Comparison of ENCODE assay signal across 12 cellular contexts in the genomic region with DNA sequence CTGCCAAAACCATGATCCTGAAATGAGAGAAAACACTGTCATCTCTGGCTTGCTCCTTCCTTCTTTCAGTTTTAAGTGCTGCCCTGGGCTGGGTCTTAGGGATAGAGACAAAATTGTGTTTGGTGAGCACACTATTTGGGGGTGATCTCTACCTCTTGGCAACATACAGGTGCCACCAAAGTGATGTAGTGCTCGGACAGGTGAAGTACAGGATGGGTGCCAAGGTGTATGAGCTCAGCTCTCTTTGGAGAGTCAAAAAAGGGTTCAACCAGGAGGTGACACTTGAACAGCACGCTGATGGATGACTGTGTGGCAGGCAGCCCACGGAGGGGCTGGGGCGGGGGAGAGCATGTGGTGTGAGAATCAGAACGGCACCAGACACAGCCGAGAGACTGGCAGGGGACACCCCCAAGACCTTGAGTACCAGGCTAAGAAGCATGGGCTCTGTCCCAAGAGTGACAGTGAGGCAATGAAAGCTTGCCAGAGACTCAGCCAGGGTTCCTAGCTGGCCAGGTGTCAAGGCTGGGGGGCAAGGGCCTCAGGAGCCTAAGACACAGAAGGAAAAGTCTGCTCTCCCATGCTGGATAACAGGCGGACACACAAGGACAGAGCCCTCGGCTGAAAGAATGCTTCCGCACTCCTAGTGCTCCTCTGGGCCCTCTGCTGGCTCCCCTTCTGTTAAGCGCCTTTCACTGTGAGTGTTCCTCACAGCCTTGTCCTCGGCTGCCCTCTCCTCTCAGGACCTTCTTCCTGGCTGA. TPM values are rescaled to one million over a fixed set of nuclear protein-coding genes. Genes with fewer than 3 reads are reported as not detected.
DNase-seq lines count a peak whose midpoint lies in the region; TF ChIP-seq lines count a peak whose summit lies in the region.
"Had no signal": no experiment of that assay in that cellular context is flagged by ENCODE, and none has a peak within 500 bp of the region (broad histone marks: within the 10 kb centered on the region; RNA-seq: fewer than 3 reads in every experiment).

No MANE protein-coding gene starts in this region.

- H3K4me1 Mint-ChIP-seq in T-helper 1 cell treated with Interleukin-12 subunit alpha and Interleukin-12 subunit beta and Interleukin-4 antibody, amounts not matched to agents 30 μg/mL and 1 μg/mL, for 36 hours (ENCODE audit: low read depth) = peaks cover 38% of the 10 kb centered on the region
- H3K4me1 Mint-ChIP-seq in chondrocyte (ENCODE audit: low read depth) = peaks cover 29% of the 10 kb centered on the region

- H3K27ac ChIP-seq in neuronal stem cell (replicated peaks; ENCODE audit: low read length) = no peak overlapping the region

- H3K9me3 Mint-ChIP-seq in T-helper 1 cell treated with Interleukin-12 subunit alpha and Interleukin-12 subunit beta and Interleukin-4 antibody, amounts not matched to agents 30 μg/mL and 1 μg/mL, for 36 hours = no peaks in the 10 kb centered on the region
- no peaks in the 10 kb centered on the region for H3K9me3 Mint-ChIP-seq in chondrocyte (ENCODE audit: low read depth)

- peak overlapping the region; percentile 43 for H3K27ac Mint-ChIP-seq in T-helper 1 cell treated with Interleukin-12 subunit alpha and Interleukin-12 subunit beta and Interleukin-4 antibody, amounts not matched to agents 30 μg/mL and 1 μg/mL, for 36 hours
- H3K27ac Mint-ChIP-seq in chondrocyte (ENCODE audit: unreplicated experiment) = peak overlapping the region; percentile 12

- in situ Hi-C loops in GM13977 (cut with MboI; ENCODE audit: low pct_unique_long_range_greater_than_20kb, low sequenced_read_pairs, unreplicated experiment) = no loop called here

- H3K23ac ChIP-seq in neuronal stem cell (ENCODE audit: low read depth, low read length, poor library complexity) = no peak overlapping the region

- H3K18ac ChIP-seq in neuronal stem cell (ENCODE audit: low read length) = no peak overlapping the region

- no CpG with 5 or more reads among the region's 11 CpGs for WGBS in neuronal stem cell (ENCODE audit: extremely low coverage in 2 of 2, insufficient read length in 2 of 2, insufficient replicate concordance in 1 of 2), 2 donors

- H3K4me1 ChIP-seq in neuronal stem cell (ENCODE audit: control insufficient read depth in 2 of 2, insufficient read depth in 1 of 2, low read depth in 1 of 2, low read length in 2 of 2) = peaks cover 0 to 3% of the 10 kb centered on the region in 2 donors

- no peak overlapping the region for H2AFZ ChIP-seq in neuronal stem cell (ENCODE audit: low read length)

- H3K27me3 Mint-ChIP-seq in T-helper 1 cell treated with Interleukin-12 subunit alpha and Interleukin-12 subunit beta and Interleukin-4 antibody, amounts not matched to agents 30 μg/mL and 1 μg/mL, for 36 hours (ENCODE audit: low read depth) = no peaks in the 10 kb centered on the region
- no peaks in the 10 kb centered on the region for H3K27me3 Mint-ChIP-seq in chondrocyte (ENCODE audit: low read depth)

- H3K79me1 ChIP-seq in neuronal stem cell (ENCODE audit: low read depth, low read length) = peaks cover 6% of the 10 kb centered on the region

- H3K9ac ChIP-seq in neuronal stem cell (ENCODE audit: low read depth, low read length, poor library complexity) = peak overlapping the region; percentile 35

- no peak overlapping the region for H3K4me3 Mint-ChIP-seq in T-helper 1 cell treated with Interleukin-12 subunit alpha and Interleukin-12 subunit beta and Interleukin-4 antibody, amounts not matched to agents 30 μg/mL and 1 μg/mL, for 36 hours
- H3K4me3 Mint-ChIP-seq in chondrocyte (ENCODE audit: unreplicated experiment) = peak overlapping the region; percentile 30

- H3K4ac ChIP-seq in neuronal stem cell (ENCODE audit: low read length) = no peak overlapping the region

- no peak overlapping the region for H2BK120ac ChIP-seq in neuronal stem cell (ENCODE audit: low read depth, low read length)

- H3K27me3 ChIP-seq in neuronal stem cell (ENCODE audit: control insufficient read depth in 3 of 3, insufficient read depth in 3 of 3, low read depth in 1 of 3, low read length in 3 of 3) = no peaks in the 10 kb centered on the region

- no peak overlapping the region for H4K91ac ChIP-seq in neuronal stem cell (ENCODE audit: low read depth, low read length, poor library complexity)

- H3K36me3 Mint-ChIP-seq in T-helper 1 cell treated with Interleukin-12 subunit alpha and Interleukin-12 subunit beta and Interleukin-4 antibody, amounts not matched to agents 30 μg/mL and 1 μg/mL, for 36 hours (ENCODE audit: low read depth) = peaks cover 31% of the 10 kb centered on the region
- H3K36me3 Mint-ChIP-seq in chondrocyte (ENCODE audit: low read depth) = peaks cover 18% of the 10 kb centered on the region

- DNase-seq in T-helper 1 cell = no peak
- DNase-seq in chondrocyte (ENCODE audit: low spot score) = no peak
- no peak for DNase-seq in neuronal stem cell (ENCODE audit: low spot score)
- no peak for DNase-seq in DMS153 (lab: John Stamatoyannopoulos, UW)
- DNase-seq in KG1 (lab: John Stamatoyannopoulos, UW) = no peak
- DNase-seq in GM13977 (ENCODE audit: low spot score) = no peak
- DNase-seq: dermis blood vessel endothelial cell; occipital lobe; stimulated activated CD4-positive, alpha-beta T cell treated with anti-CD3 and anti-CD28 coated beads, Interleukin-4, amount 100 ng/mL, for 4 hours had no signal

- no peaks in the 10 kb centered on the region for H3K9me3 ChIP-seq in neuronal stem cell (replicated peaks in 1 of 2; ENCODE audit: control insufficient read depth in 2 of 2, insufficient read depth in 1 of 2, low read depth in 1 of 2, low read length in 2 of 2)

- no peak overlapping the region for H3K14ac ChIP-seq in neuronal stem cell (ENCODE audit: low read length)

- H4K8ac ChIP-seq in neuronal stem cell (ENCODE audit: low read depth, low read length) = no peak overlapping the region

- no peak overlapping the region for H2AK5ac ChIP-seq in neuronal stem cell (ENCODE audit: low read depth, low read length)

- TF ChIP-seq CTCF in LNCAP (IDR thresholded peaks at IDR 0.05) = 0 out of 2 replicates have a peak, but pooled peaks have one; percentile 9
- peak; percentile 33 for TF ChIP-seq CTCF in chondrocyte (IDR thresholded peaks at IDR 0.05)
- no peak for TF ChIP-seq CTCF in GM13977 (IDR thresholded peaks at IDR 0.05; ENCODE audit: extremely low read depth, insufficient read depth, missing control alignments)

- no peak overlapping the region for H2BK15ac ChIP-seq in neuronal stem cell (ENCODE audit: low read length)

- no peak overlapping the region for H3K4me2 ChIP-seq in neuronal stem cell (ENCODE audit: insufficient read depth, low read length, poor library complexity, severe bottlenecking)

- H3K36me3 ChIP-seq in neuronal stem cell (replicated peaks in 1 of 2; ENCODE audit: control insufficient read depth in 2 of 2, insufficient read depth in 2 of 2, low read length in 2 of 2) = peaks cover 56 to 65% of the 10 kb centered on the region in 2 donors

- no peak overlapping the region for H2BK5ac ChIP-seq in neuronal stem cell (ENCODE audit: low read length)

- no peak overlapping the region for H2BK12ac ChIP-seq in neuronal stem cell (ENCODE audit: low read length)

- no peak overlapping the region for H3K4me3 ChIP-seq in neuronal stem cell (ENCODE audit: low read length in 2 of 2)

RNA-seq across cellular contexts. Expression of a gene that starts 2.5 kb away (rescaled TPM):
- 72.2 to 106 TPM (median 74.1 TPM) in 3 replicates for total RNA-seq in chondrocyte
- 177 TPM for polyA plus RNA-seq in neuronal stem cell (2013, experiment 1 of 2)
- 166 TPM for polyA plus RNA-seq in neuronal stem cell (2013, experiment 2 of 2)

RNA-seq across cellular contexts. Expression of a gene that starts 20.3 kb away (rescaled TPM):
- total RNA-seq in chondrocyte = 24.4 to 27.7 TPM (median 26.8 TPM) in 3 replicates
- polyA plus RNA-seq in neuronal stem cell (2013, experiment 1 of 2) = 19.2 TPM
- 19.2 TPM for polyA plus RNA-seq in neuronal stem cell (2013, experiment 2 of 2)

RNA-seq across cellular contexts. Expression of a gene that starts 36.0 kb away (rescaled TPM):
- total RNA-seq in chondrocyte = not detected in 3 replicates
- polyA plus RNA-seq in neuronal stem cell (2013, experiment 1 of 2) = not detected
- not detected for polyA plus RNA-seq in neuronal stem cell (2013, experiment 2 of 2)
- total RNA-seq: dermis blood vessel endothelial cell, occipital lobe, ureter had no signal

RNA-seq across cellular contexts. Expression of a gene that starts 37.8 kb away (rescaled TPM):
- total RNA-seq in chondrocyte = 0.27 to 0.44 TPM (median 0.32 TPM) in 3 replicates
- polyA plus RNA-seq in neuronal stem cell (2013, experiment 1 of 2) = 2.4 TPM
- polyA plus RNA-seq in neuronal stem cell (2013, experiment 2 of 2) = 2.5 TPM

RNA-seq across cellular contexts. Expression of a gene that starts 53.2 kb away (rescaled TPM):
- 152 to 215 TPM (median 156 TPM) in 3 replicates for total RNA-seq in chondrocyte
- 252 TPM for polyA plus RNA-seq in neuronal stem cell (2013, experiment 1 of 2)
- 248 TPM for polyA plus RNA-seq in neuronal stem cell (2013, experiment 2 of 2)
